23 cellular contexts compared by ENCODE assay signal in genomic region chr1:86699186-86699585, GRCh38. TPM values are rescaled to one million over a fixed set of nuclear protein-coding genes. Genes with fewer than 3 reads are reported as not detected.
DNase-seq lines count a peak whose midpoint lies in the region; ATAC-seq, FAIRE-seq and TF ChIP-seq lines count a peak whose summit lies in the region.
"Had no signal": no experiment of that assay in that cellular context is flagged by ENCODE, and none has a peak within 500 bp of the region (broad histone marks: within the 10 kb centered on the region; RNA-seq: fewer than 3 reads in every experiment).

No MANE protein-coding gene starts in this region.

- H3K27me3 Mint-ChIP-seq in mesothelial cell of epicardium (ENCODE audit: low read depth), result peaks cover 7% of the 10 kb centered on the region
- H3K27me3 Mint-ChIP-seq: CD4-positive, alpha-beta T cell had no signal

- no TSS peak for BruUV-seq in GM12878 (replicated peaks; lab: Mats Ljungman, UMichigan)

- intact Hi-C loops in GM12878 (cut with micrococcal nuclease; ENCODE audit: unreplicated experiment), result no loop called here

- H3K36me3 Mint-ChIP-seq in mesothelial cell of epicardium, result no peaks in the 10 kb centered on the region

- POLR2A ChIA-PET in GM12878 (lab: Charles Lee), result no interaction called here

- H3K4me1 ChIP-seq in GM12878 (ENCODE audit: control insufficient read depth, insufficient read depth, low read length), result no peaks in the 10 kb centered on the region
- peaks cover 0 to 10% (median 4%) of the 10 kb centered on the region in 4 donors for H3K4me1 ChIP-seq in upper lobe of left lung
- H3K4me1 ChIP-seq: Peyer's patch had no signal

- H3K27ac Mint-ChIP-seq in mesothelial cell of epicardium, result no peak overlapping the region
- H3K27ac Mint-ChIP-seq: CD4-positive, alpha-beta T cell; T-helper 2 cell treated with Interferon-gamma antibody and Interleukin-4, amounts not matched to agents 5 μg/mL and 100 μg/mL, for 36 hours had no signal

- 0% methylated on average over 2 of the region's 2 CpGs for WGBS in GM12878 (ENCODE audit: insufficient coverage, insufficient replicate concordance, low lambda C conversion rate, missing lambda C conversion rate)
- 32 to 52% methylated on average over 2 of the region's 2 CpGs for WGBS in upper lobe of left lung, 2 donors

- peaks cover 7% of the 10 kb centered on the region for H3K4me1 Mint-ChIP-seq in mesothelial cell of epicardium

- FAIRE-seq in GM12878 (lab: Jason Lieb, UNC), result no peak
- FAIRE-seq: A549, D721Med had no signal

- H4K20me1 ChIP-seq in GM12878 (ENCODE audit: control insufficient read depth, insufficient read depth), result no peaks in the 10 kb centered on the region
- H4K20me1 ChIP-seq: BLaER1 treated with 17β-estradiol and CSF1 and Interleukin-3, amounts not matched to agents 10 nM and 100 nM had no signal

- in situ Hi-C loops in GM12878 (cut with MboI), result no loop called here

- TF ChIP-seq RAD21 in GM12878 (IDR thresholded peaks at IDR 0.05; ENCODE audit: insufficient read depth, low read depth, low read length), result no peak

- no peaks in the 10 kb centered on the region for H3K9me3 Mint-ChIP-seq in mesothelial cell of epicardium
- H3K9me3 Mint-ChIP-seq: CD4-positive, alpha-beta T cell; T-helper 2 cell treated with Interferon-gamma antibody and Interleukin-4, amounts not matched to agents 5 μg/mL and 100 μg/mL, for 36 hours had no signal

- CTCF ChIA-PET in GM12878 (lab: Yijun Ruan, JAX), result interaction anchor here (1.6 kb wide), 1 partner anchor 385 kb away, joined by 5 read pairs; no protein-coding TSS in a partner anchor

- H3K27me3 ChIP-seq in GM12878 (replicated peaks in 1 of 2; ENCODE audit: control insufficient read depth in 2 of 2, insufficient read depth in 2 of 2, low read length in 1 of 2) (no peaks in the 10 kb centered on the region), upper lobe of left lung (no peaks in the 10 kb centered on the region)
- H3K27me3 ChIP-seq: BLaER1 treated with 17β-estradiol and CSF1 and Interleukin-3, amounts not matched to agents 10 nM and 100 nM; Peyer's patch had no signal

- H3K4me3 Mint-ChIP-seq in mesothelial cell of epicardium, result no peak overlapping the region
- H3K4me3 Mint-ChIP-seq: CD4-positive, alpha-beta T cell; T-helper 2 cell treated with Interferon-gamma antibody and Interleukin-4, amounts not matched to agents 5 μg/mL and 100 μg/mL, for 36 hours had no signal

- DNase-seq in GM12878 (ENCODE audit: low read depth, low spot score) (no peak), DMS114 treated with DMSO at 0.1 percent for 48 hours (lab: John Stamatoyannopoulos, UW; ENCODE audit: unreplicated experiment) (no peak), mesothelial cell of epicardium (ENCODE audit: low spot score in 2 of 2, unreplicated experiment in 2 of 2) (no peak), upper lobe of left lung (no peak)
- DNase-seq: AML-193; CD4-positive, alpha-beta T cell; DMS53; H7; KBM-7; MG63; NCI-H1694; NCI-H2029 treated with DMSO at 0.1 percent for 48 hours; NCI-H446 treated with DMSO at 0.1 percent for 48 hours; Peyer's patch; SHP77 treated with DMSO at 0.1 percent for 48 hours; T-helper 1 cell had no signal

- no peak overlapping the region for H2AFZ ChIP-seq in GM12878 (ENCODE audit: control insufficient read depth, low read depth, low read length)

- H3K27ac ChIP-seq in GM12878 (ENCODE audit: control insufficient read depth, insufficient read depth) (no peak overlapping the region), upper lobe of left lung (no peak overlapping the region)
- H3K27ac ChIP-seq: A549; BLaER1 treated with 17β-estradiol and CSF1 and Interleukin-3, amounts not matched to agents 10 nM and 100 nM; Peyer's patch had no signal

- H3K9ac ChIP-seq in GM12878 (ENCODE audit: control insufficient read depth, insufficient read depth, low read length), result no peak overlapping the region
- H3K9ac ChIP-seq: BLaER1 treated with 17β-estradiol and CSF1 and Interleukin-3, amounts not matched to agents 10 nM and 100 nM had no signal

- TF ChIP-seq POLR2A in GM12878 (IDR thresholded peaks at IDR 0.05; ENCODE audit: low read depth, low read length), result no peak
- no peak for TF ChIP-seq POLR2A in upper lobe of left lung (IDR thresholded peaks at IDR 0.05)

- RAD21 ChIA-PET in GM12878 (lab: Charles Lee; ENCODE audit: unreplicated experiment), result no interaction called here

- H3K4me2 ChIP-seq in GM12878 (ENCODE audit: control insufficient read depth, insufficient read depth), result no peak overlapping the region; the same call in 1 of the 2 replicates
- H3K4me2 ChIP-seq: A549; BLaER1 treated with 17β-estradiol and CSF1 and Interleukin-3, amounts not matched to agents 10 nM and 100 nM had no signal

- SMC1A ChIA-PET in GM12878 (lab: Charles Lee; ENCODE audit: uncharacterized antibody, unreplicated experiment), result interaction anchor here (0.9 to 1.4 kb wide), 3 partner anchors 10 to 385 kb away, joined by 3 to 4 read pairs (median 3); no protein-coding TSS in a partner anchor

- H3K9me3 ChIP-seq in GM12878 (replicated peaks; ENCODE audit: control insufficient read depth, insufficient read depth, low read length) (no peaks in the 10 kb centered on the region), upper lobe of left lung (no peaks in the 10 kb centered on the region)
- H3K9me3 ChIP-seq: A549; BLaER1 treated with 17β-estradiol and CSF1 and Interleukin-3, amounts not matched to agents 10 nM and 100 nM; MG63; Peyer's patch had no signal

- no peaks in the 10 kb centered on the region; the same call in 1 of the 2 replicates for H3K79me2 ChIP-seq in GM12878 (ENCODE audit: control insufficient read depth, insufficient read depth, low read length)

- H3K4me3 ChIP-seq in GM12878, result no peak overlapping the region
- no peak overlapping the region for H3K4me3 ChIP-seq in upper lobe of left lung
- H3K4me3 ChIP-seq: A549; BLaER1 treated with 17β-estradiol and CSF1 and Interleukin-3, amounts not matched to agents 10 nM and 100 nM; MG63; Peyer's patch had no signal

- TF ChIP-seq EP300 in GM12878 (IDR thresholded peaks at IDR 0.05; ENCODE audit: borderline replicate concordance in 1 of 2, control insufficient read depth in 1 of 2, low read depth in 2 of 2, low read length in 2 of 2), result no peak
- TF ChIP-seq EP300 in upper lobe of left lung (IDR thresholded peaks at IDR 0.05), result no peak

- TF ChIP-seq CTCF in GM12878 (IDR thresholded peaks at IDR 0.05 in 2 of 3, conservative IDR thresholded peaks at IDR 0.05 in 1 of 3; ENCODE audit: control insufficient read depth in 2 of 3, extremely low read depth in 1 of 3, insufficient read depth in 1 of 3, low read depth in 3 of 3, low read length in 3 of 3) (no peak), mesothelial cell of epicardium (IDR thresholded peaks at IDR 0.05; ENCODE audit: unreplicated experiment) (no peak), upper lobe of left lung (IDR thresholded peaks at IDR 0.05) (no peak)

- H3K36me3 ChIP-seq in GM12878 (ENCODE audit: control insufficient read depth in 2 of 2, insufficient read depth in 2 of 2, low read length in 1 of 2), result no peaks in the 10 kb centered on the region
- H3K36me3 ChIP-seq in upper lobe of left lung, result no peaks in the 10 kb centered on the region
- H3K36me3 ChIP-seq: BLaER1 treated with 17β-estradiol and CSF1 and Interleukin-3, amounts not matched to agents 10 nM and 100 nM; MG63; Peyer's patch had no signal

- ATAC-seq in GM18858 (IDR thresholded peaks at IDR 0.05; ENCODE audit: unreplicated experiment), result peak; percentile 33
- ATAC-seq in GM21515 (IDR thresholded peaks at IDR 0.05; ENCODE audit: unreplicated experiment), result peak; percentile 36
- peak; percentile 37 for ATAC-seq in GM21786 (IDR thresholded peaks at IDR 0.05; ENCODE audit: unreplicated experiment)
- ATAC-seq in GM12878, result peak; percentile 27
- no peak for ATAC-seq in upper lobe of left lung (ENCODE audit: low FRiP score in 2 of 2)
- ATAC-seq: A549 had no signal

TF ChIP-seq in GM12878, 131 proteins besides CTCF, POLR2A, EP300 and RAD21 (continues in another document):
- TF ChIP-seq WRNIP1 (IDR thresholded peaks at IDR 0.05; ENCODE audit: borderline replicate concordance, low read depth, low read length) (no peak), ASH2L (IDR thresholded peaks at IDR 0.05; ENCODE audit: borderline replicate concordance, low read depth) (no peak), CBFB (IDR thresholded peaks at IDR 0.05; ENCODE audit: low read depth) (no peak), RB1 (IDR thresholded peaks at IDR 0.05; ENCODE audit: borderline replicate concordance) (no peak), TAF1 (IDR thresholded peaks at IDR 0.05; ENCODE audit: borderline replicate concordance, low read depth, low read length) (no peak), TCF7 (IDR thresholded peaks at IDR 0.05; ENCODE audit: borderline replicate concordance) (no peak), SMAD1 (IDR thresholded peaks at IDR 0.05; ENCODE audit: low read depth, partially characterized antibody) (no peak)

RNA-seq across cellular contexts. Expression of gene SH3GLB1, which starts 5.2 kb away (rescaled TPM):
- total RNA-seq in GM12878 (2013; cell fraction: nucleolus; rRNA removed), result 37.4 and 40.3 TPM in 2 replicates
- total RNA-seq in GM12878 (2014; rRNA removed), result 18.0 and 22.5 TPM in 2 replicates
- total RNA-seq in GM12878 (2014; rRNA removed; fragmentation: Illumina TruSeq; extraction: Trizol), result 38.0 and 38.2 TPM in 2 replicates
- 44.5 and 45.6 TPM in 2 replicates for total RNA-seq in GM12878 (2021)
- 11.3 TPM for polyA plus RNA-seq in GM12878 (2011; ENCODE audit: low read depth)
- 34.7 and 45.3 TPM in 2 replicates for polyA plus RNA-seq in GM12878 (2011; rRNA removed)
- polyA plus RNA-seq in GM12878 (2011; cell fraction: cytosol; rRNA removed), result 16.0 and 17.5 TPM in 2 replicates
- 13.4 and 14.5 TPM in 2 replicates for polyA plus RNA-seq in GM12878 (2011; cell fraction: nucleus; rRNA removed)
- 32.4 and 39.7 TPM in 2 replicates for polyA plus RNA-seq in GM12878 (2012)
- polyA plus RNA-seq in GM12878 (2014; fragmentation: Illumina TruSeq; extraction: Trizol), result 49.9 and 57.3 TPM in 2 replicates
- 10 to 100 TPM; 19.8 to 20.2 TPM for polyA plus RNA-seq in GM12878 (2014; fragmentation: Nextera tagmentation; extraction: Ambion mirVana)
- polyA plus RNA-seq in GM12878 (2014; rRNA removed), result 28.6 and 33.4 TPM in 2 replicates
- 10 to 100 TPM; 57.2 to 59.0 TPM for polyA plus RNA-seq in GM12878 (2016; fragmentation: Nextera tagmentation; extraction: Ambion mirVana)
- 20.3 and 30.5 TPM in 2 replicates for polyA minus RNA-seq in GM12878 (2011; rRNA and poly(A)+ RNA removed)
- polyA minus RNA-seq in GM12878 (2011; cell fraction: cytosol; rRNA and poly(A)+ RNA removed), result 8.0 and 16.7 TPM in 2 replicates
- polyA minus RNA-seq in GM12878 (2011; cell fraction: nucleus; rRNA and poly(A)+ RNA removed), result 7.9 and 11.7 TPM in 2 replicates
- 57.7 to 61.2 TPM (median 59.4 TPM) in 3 replicates for total RNA-seq in mesothelial cell of epicardium
- 10 to 100 TPM; 23.9 to 94.6 (median 62.0) TPM for total RNA-seq in upper lobe of left lung

Comparison
In these comparisons a context has a peak if more than half of its experiments do, and no peak if none do; other contexts are left out.
1. ATAC-seq: peak in GM18858 (single experiment), GM21515 (single experiment), GM21786 (single experiment) and GM12878 (single experiment); none in upper lobe of left lung (0 of 2).